20 cellular contexts compared by ENCODE assay signal in genomic region chr18:46252754-46253153, GRCh38.
DNase-seq lines count a peak whose midpoint lies in the region; ATAC-seq and TF ChIP-seq lines count a peak whose summit lies in the region.
"Had no signal": no experiment of that assay in that cellular context is flagged by ENCODE, and none has a peak within 500 bp of the region (broad histone marks: within the 10 kb centered on the region; RNA-seq: fewer than 3 reads in every experiment).

No MANE protein-coding gene starts in this region.

- H3K4me1 Mint-ChIP-seq in CD4-positive, alpha-beta memory T cell, result peaks cover 36 to 46% (median 41%) of the 10 kb centered on the region in 4 donors
- H3K4me1 Mint-ChIP-seq in activated naive CD8-positive, alpha-beta T cell treated with anti-CD3 and anti-CD28 coated beads, Interleukin-2, amount 10 ng/mL, durations not matched to agents 7 days and 5 days, result peaks cover 50% of the 10 kb centered on the region
- H3K4me1 Mint-ChIP-seq in mesothelial cell of epicardium, result peaks cover 39% of the 10 kb centered on the region

- H3K4me3 ChIP-seq in ACC112 (ENCODE audit: low read depth, low read length) (no peak overlapping the region), gastroesophageal sphincter (no peak overlapping the region)
- no peak overlapping the region for H3K4me3 ChIP-seq in CD4-positive, alpha-beta memory T cell (ENCODE audit: low read length in 2 of 2)
- H3K4me3 ChIP-seq: GM12878, pancreas, sigmoid colon had no signal

- CTCF ChIA-PET in CD4-positive, alpha-beta memory T cell (lab: Charles Lee; ENCODE audit: partially characterized antibody), result interaction anchor here (0.6 to 2.6 kb wide), 2 partner anchors 15 to 80 kb away, joined by 3 to 18 read pairs; a partner anchor contains a TSS
- CTCF ChIA-PET in HEK293T (lab: Yijun Ruan, JAX), result no interaction called here

- TF ChIP-seq CTCF in mesothelial cell of epicardium (IDR thresholded peaks at IDR 0.05; ENCODE audit: unreplicated experiment) (no peak), gastroesophageal sphincter (IDR thresholded peaks at IDR 0.05) (no peak)

- no peak overlapping the region for H2AFZ ChIP-seq in ACC112 (ENCODE audit: low read length, unreplicated experiment)

- POLR2A ChIA-PET in CD4-positive, alpha-beta memory T cell (lab: Charles Lee; ENCODE audit: partially characterized antibody), result no interaction called here
- POLR2A ChIA-PET in activated naive CD8-positive, alpha-beta T cell treated with anti-CD3 and anti-CD28 coated beads, Interleukin-2, amount 10 ng/mL, durations not matched to agents 7 days and 5 days (lab: Charles Lee), result interaction anchor here (1.0 kb wide), 1 partner anchor 79 kb away, joined by 4 read pairs; a partner anchor contains a TSS
- POLR2A ChIA-PET in HEK293T (lab: Yijun Ruan, JAX), result interaction anchor here (1.0 kb wide), 1 partner anchor 79 kb away, joined by 3 read pairs; a partner anchor contains a TSS

- H3K36me3 Mint-ChIP-seq in CD4-positive, alpha-beta memory T cell, result peaks cover 44 to 51% of the 10 kb centered on the region in 2 donors
- peaks cover 59% of the 10 kb centered on the region for H3K36me3 Mint-ChIP-seq in activated naive CD8-positive, alpha-beta T cell treated with anti-CD3 and anti-CD28 coated beads, Interleukin-2, amount 10 ng/mL, durations not matched to agents 7 days and 5 days
- peaks cover 8% of the 10 kb centered on the region for H3K36me3 Mint-ChIP-seq in mesothelial cell of epicardium

- intact Hi-C loops in CD4-positive, alpha-beta memory T cell (cut with micrococcal nuclease), result no loop called here

- peak overlapping the region in 5 of 7 donors; percentile 13 to 82 (median 43) for H3K27ac Mint-ChIP-seq in CD4-positive, alpha-beta memory T cell
- peak overlapping the region; percentile 59 for H3K27ac Mint-ChIP-seq in activated naive CD8-positive, alpha-beta T cell treated with anti-CD3 and anti-CD28 coated beads, Interleukin-2, amount 10 ng/mL, durations not matched to agents 7 days and 5 days
- H3K27ac Mint-ChIP-seq in mesothelial cell of epicardium, result peak overlapping the region; percentile 13

- no peak overlapping the region for H3K4me3 Mint-ChIP-seq in CD4-positive, alpha-beta memory T cell
- H3K4me3 Mint-ChIP-seq in activated naive CD8-positive, alpha-beta T cell treated with anti-CD3 and anti-CD28 coated beads, Interleukin-2, amount 10 ng/mL, durations not matched to agents 7 days and 5 days, result no peak overlapping the region
- H3K4me3 Mint-ChIP-seq in mesothelial cell of epicardium, result no peak overlapping the region

- no peak for DNase-seq in CD4-positive, alpha-beta memory T cell
- DNase-seq in activated naive CD8-positive, alpha-beta T cell treated with anti-CD3 and anti-CD28 coated beads, Interleukin-2, amount 10 ng/mL, durations not matched to agents 7 days and 5 days, result no peak
- DNase-seq in mesothelial cell of epicardium (ENCODE audit: low spot score in 2 of 2, unreplicated experiment in 2 of 2) (no peak), HEK293T (ENCODE audit: extremely low spot score) (no peak)
- DNase-seq: activated T-cell treated with anti-CD3 and anti-CD28 coated beads, Interleukin-2, amount 50 U/mL, for 48 hours; amygdala; cerebellar nuclear complex; foreskin melanocyte; GDM1; NCI-H187 treated with DMSO at 0.1 percent for 48 hours; NCI-H510A; pancreas; Right ventricle myocardium superior; sigmoid colon; stimulated activated CD4-positive, alpha-beta T cell treated with anti-CD3 and anti-CD28 coated beads, Interleukin-1b, Interleukin-23, amount 100 ng/mL, for 48 hours; T-helper 9 cell had no signal

- H3K9me3 ChIP-seq in CD4-positive, alpha-beta memory T cell (ENCODE audit: control insufficient read depth in 1 of 2, low read length in 2 of 2), result no peaks in the 10 kb centered on the region
- no peaks in the 10 kb centered on the region for H3K9me3 ChIP-seq in gastroesophageal sphincter
- H3K9me3 ChIP-seq: pancreas, sigmoid colon had no signal

- 74 to 76% methylated on average over 2 of the region's 2 CpGs for WGBS in gastroesophageal sphincter (ENCODE audit: low coverage in 1 of 2), 2 donors

- peaks cover 28% of the 10 kb centered on the region for H3K79me2 ChIP-seq in ACC112 (ENCODE audit: control insufficient read depth, insufficient read depth, low read length, unreplicated experiment)

- 0 out of 2 replicates have a peak, but pooled peaks cover 3% of the 10 kb centered on the region for H3K36me3 ChIP-seq in ACC112 (ENCODE audit: insufficient read depth, low read length)
- H3K36me3 ChIP-seq in CD4-positive, alpha-beta memory T cell (ENCODE audit: insufficient read depth, low read length), result peaks cover 11% of the 10 kb centered on the region
- peaks cover 3 to 11% of the 10 kb centered on the region in 2 donors for H3K36me3 ChIP-seq in gastroesophageal sphincter
- H3K36me3 ChIP-seq: pancreas had no signal

- peak overlapping the region; percentile 60 for H3K27ac ChIP-seq in ACC112 (ENCODE audit: low read depth, low read length)
- H3K27ac ChIP-seq in CD4-positive, alpha-beta memory T cell (ENCODE audit: low read depth, low read length), result no peak overlapping the region
- peak overlapping the region in 1 of 4 donors; percentile 9 for H3K27ac ChIP-seq in gastroesophageal sphincter
- H3K27ac ChIP-seq: pancreas had no signal

- H3K27me3 Mint-ChIP-seq in CD4-positive, alpha-beta memory T cell, result peaks cover 0 to 2% of the 10 kb centered on the region in 2 donors
- H3K27me3 Mint-ChIP-seq in activated naive CD8-positive, alpha-beta T cell treated with anti-CD3 and anti-CD28 coated beads, Interleukin-2, amount 10 ng/mL, durations not matched to agents 7 days and 5 days, result no peaks in the 10 kb centered on the region
- no peaks in the 10 kb centered on the region for H3K27me3 Mint-ChIP-seq in mesothelial cell of epicardium (ENCODE audit: low read depth)

- no peak for TF ChIP-seq POLR2A in gastroesophageal sphincter (IDR thresholded peaks at IDR 0.05)

- H3K27me3 ChIP-seq in ACC112 (ENCODE audit: insufficient read depth, low read length) (no peaks in the 10 kb centered on the region), gastroesophageal sphincter (no peaks in the 10 kb centered on the region)
- H3K27me3 ChIP-seq in CD4-positive, alpha-beta memory T cell (ENCODE audit: insufficient read depth, low read length), result no peaks in the 10 kb centered on the region
- H3K27me3 ChIP-seq: pancreas, sigmoid colon had no signal

- TF ChIP-seq EP300 in gastroesophageal sphincter (IDR thresholded peaks at IDR 0.05), result no peak

- H3K4me1 ChIP-seq in ACC112 (ENCODE audit: control insufficient read depth, insufficient read depth, low read length, unreplicated experiment) (peaks cover 37% of the 10 kb centered on the region), gastroesophageal sphincter (peaks cover 0 to 41% (median 9%) of the 10 kb centered on the region in 3 donors)
- H3K4me1 ChIP-seq in CD4-positive, alpha-beta memory T cell (ENCODE audit: insufficient read depth, low read length), result peaks cover 34% of the 10 kb centered on the region

- H3K9me3 Mint-ChIP-seq in CD4-positive, alpha-beta memory T cell, result no peaks in the 10 kb centered on the region
- peaks cover 3% of the 10 kb centered on the region for H3K9me3 Mint-ChIP-seq in activated naive CD8-positive, alpha-beta T cell treated with anti-CD3 and anti-CD28 coated beads, Interleukin-2, amount 10 ng/mL, durations not matched to agents 7 days and 5 days
- no peaks in the 10 kb centered on the region for H3K9me3 Mint-ChIP-seq in mesothelial cell of epicardium

- ATAC-seq in activated naive CD8-positive, alpha-beta T cell treated with anti-CD3 and anti-CD28 coated beads, Interleukin-2, amount 10 ng/mL, durations not matched to agents 7 days and 5 days (ENCODE audit: low read depth), result no peak
- ATAC-seq in gastroesophageal sphincter (no peak), GM19452 (IDR thresholded peaks at IDR 0.05; ENCODE audit: unreplicated experiment) (no peak)
- ATAC-seq: GM12878, pancreas had no signal

TF ChIP-seq in HEK293T, 16 proteins besides CTCF, POLR2A, EP300 and RAD21:
- TF ChIP-seq CTBP1 (IDR thresholded peaks at IDR 0.05; ENCODE audit: borderline replicate concordance), result no peak
- TF ChIP-seq PKNOX1 (IDR thresholded peaks at IDR 0.05), result no peak
- TF ChIP-seq FOXK2 (IDR thresholded peaks at IDR 0.05), result no peak
- TF ChIP-seq ARNT (IDR thresholded peaks at IDR 0.05), result no peak
TF ChIP-seq in HEK293T: peak in this region for 0.
